Comparison of ENCODE assay signal across 17 cellular contexts in genomic region chr3:18891641-18892040, GRCh38.
DNase-seq lines count a peak whose midpoint lies in the region; ATAC-seq and TF ChIP-seq lines count a peak whose summit lies in the region.
"Had no signal": no experiment of that assay in that cellular context is flagged by ENCODE, and none has a peak within 500 bp of the region (broad histone marks: within the 10 kb centered on the region; RNA-seq: fewer than 3 reads in every experiment).

No MANE protein-coding gene starts in this region.

- ATAC-seq in DND-41 (ENCODE audit: insufficient read depth, low read depth) = peak; percentile 94

- WGBS in thyroid gland, 2 donors = 81 to 88% methylated on average over 6 of the region's 6 CpGs

- H2AFZ ChIP-seq in DND-41 (ENCODE audit: low read depth, low read length) = no peak overlapping the region
- H2AFZ ChIP-seq: parathyroid adenoma had no signal

- H4K20me1 ChIP-seq in DND-41 (ENCODE audit: insufficient read depth, low read length) = no peaks in the 10 kb centered on the region

- H3K4me3 ChIP-seq in DND-41 (ENCODE audit: low read depth in 1 of 2, low read length in 2 of 2) (no peak overlapping the region), thyroid gland (replicated peaks in 1 of 3) (no peak overlapping the region)
- H3K4me3 ChIP-seq: Peyer's patch, stomach had no signal

- peak; percentile 15 for DNase-seq in activated CD4-positive, alpha-beta memory T cell treated with anti-CD3 and anti-CD28 coated beads for 36 hours
- no peak for DNase-seq in activated CD4-positive, alpha-beta memory T cell treated with anti-CD3 and anti-CD28 coated beads, Interleukin-2, amount 10 ng/mL, durations not matched to agents 7 days and 5 days
- DNase-seq in DND-41 (peak; percentile 69), occipital lobe (lab: John Stamatoyannopoulos, UW) (peak; percentile 19), medulla oblongata (ENCODE audit: extremely low spot score) (no peak), thyroid gland (no peak), SIG-M5 treated with dmso at 0.1 percent for 504 hours (lab: John Stamatoyannopoulos, UW; ENCODE audit: unreplicated experiment) (no peak)
- DNase-seq in activated CD4-positive, alpha-beta T cell treated with anti-CD3 and anti-CD28 coated beads, Interleukin-2, amount 50 U/mL, for 1 hour = peak; percentile 1
- DNase-seq: effector CD4-positive, alpha-beta T cell; HCEC 1CT; NCI-H1436; Peyer's patch; SK-N-SH; small intestine; stomach had no signal

- H3K27ac ChIP-seq in DND-41 (ENCODE audit: low read length) (no peak overlapping the region), thyroid gland (no peak overlapping the region)
- H3K27ac ChIP-seq: parathyroid adenoma, Peyer's patch, stomach had no signal

- CTCF ChIA-PET in activated CD4-positive, alpha-beta memory T cell treated with anti-CD3 and anti-CD28 coated beads for 36 hours (lab: Charles Lee) = no interaction called here
- CTCF ChIA-PET in activated CD4-positive, alpha-beta memory T cell treated with anti-CD3 and anti-CD28 coated beads, Interleukin-2, amount 10 ng/mL, durations not matched to agents 7 days and 5 days (lab: Charles Lee) = no interaction called here

- intact Hi-C loops in activated CD4-positive, alpha-beta memory T cell treated with anti-CD3 and anti-CD28 coated beads for 36 hours (cut with micrococcal nuclease) = no loop called here
- intact Hi-C loops in thyroid gland (cut with DNase I) = no loop called here

- peak overlapping the region; percentile 21; the same call in 1 of the 2 replicates for H3K4me2 ChIP-seq in DND-41 (ENCODE audit: insufficient read depth, low read length)
- H3K4me2 ChIP-seq: SK-N-SH had no signal

- peaks cover 14% of the 10 kb centered on the region for H3K4me1 ChIP-seq in DND-41 (ENCODE audit: insufficient read depth, low read length)
- H3K4me1 ChIP-seq in thyroid gland = peaks cover 4% of the 10 kb centered on the region in 2 donors
- H3K4me1 ChIP-seq: parathyroid adenoma, Peyer's patch, stomach had no signal

- no peak overlapping the region for H3K27ac Mint-ChIP-seq in activated CD4-positive, alpha-beta memory T cell treated with anti-CD3 and anti-CD28 coated beads for 36 hours
- H3K27ac Mint-ChIP-seq in activated CD4-positive, alpha-beta memory T cell treated with anti-CD3 and anti-CD28 coated beads, Interleukin-2, amount 10 ng/mL, durations not matched to agents 7 days and 5 days = no peak overlapping the region

- no peak overlapping the region for H3K4me3 Mint-ChIP-seq in activated CD4-positive, alpha-beta memory T cell treated with anti-CD3 and anti-CD28 coated beads for 36 hours
- H3K4me3 Mint-ChIP-seq in activated CD4-positive, alpha-beta memory T cell treated with anti-CD3 and anti-CD28 coated beads, Interleukin-2, amount 10 ng/mL, durations not matched to agents 7 days and 5 days = no peak overlapping the region
- H3K4me3 Mint-ChIP-seq: CD14-positive monocyte had no signal

- no peak for TF ChIP-seq CTCF in DND-41 (IDR thresholded peaks at IDR 0.05; ENCODE audit: borderline replicate concordance, extremely low read depth, low read length, poor library complexity, severe bottlenecking)
- TF ChIP-seq CTCF in thyroid gland (IDR thresholded peaks at IDR 0.05) = no peak

- no peaks in the 10 kb centered on the region for H3K36me3 Mint-ChIP-seq in activated CD4-positive, alpha-beta memory T cell treated with anti-CD3 and anti-CD28 coated beads for 36 hours
- no peaks in the 10 kb centered on the region for H3K36me3 Mint-ChIP-seq in activated CD4-positive, alpha-beta memory T cell treated with anti-CD3 and anti-CD28 coated beads, Interleukin-2, amount 10 ng/mL, durations not matched to agents 7 days and 5 days (ENCODE audit: low read depth)
- H3K36me3 Mint-ChIP-seq: CD14-positive monocyte had no signal

- H3K79me2 ChIP-seq in DND-41 (ENCODE audit: insufficient read depth, low read length) = no peaks in the 10 kb centered on the region
- H3K79me2 ChIP-seq: parathyroid adenoma had no signal

- H3K27me3 ChIP-seq in DND-41 (ENCODE audit: insufficient read depth, low read length, poor library complexity) (peaks cover 30% of the 10 kb centered on the region), thyroid gland (no peaks in the 10 kb centered on the region)
- H3K27me3 ChIP-seq: Peyer's patch, stomach had no signal

- no peak overlapping the region for H3K9ac ChIP-seq in DND-41 (ENCODE audit: low read depth, low read length)
- H3K9ac ChIP-seq: parathyroid adenoma, SK-N-SH had no signal

- peaks cover 30% of the 10 kb centered on the region for H3K27me3 Mint-ChIP-seq in activated CD4-positive, alpha-beta memory T cell treated with anti-CD3 and anti-CD28 coated beads for 36 hours
- H3K27me3 Mint-ChIP-seq in activated CD4-positive, alpha-beta memory T cell treated with anti-CD3 and anti-CD28 coated beads, Interleukin-2, amount 10 ng/mL, durations not matched to agents 7 days and 5 days = peaks cover 27% of the 10 kb centered on the region

- POLR2A ChIA-PET in activated CD4-positive, alpha-beta memory T cell treated with anti-CD3 and anti-CD28 coated beads for 36 hours (lab: Charles Lee) = no interaction called here
- POLR2A ChIA-PET in activated CD4-positive, alpha-beta memory T cell treated with anti-CD3 and anti-CD28 coated beads, Interleukin-2, amount 10 ng/mL, durations not matched to agents 7 days and 5 days (lab: Charles Lee) = no interaction called here

- no peaks in the 10 kb centered on the region for H3K36me3 ChIP-seq in DND-41 (ENCODE audit: insufficient read depth, low read length)
- no peaks in the 10 kb centered on the region for H3K36me3 ChIP-seq in thyroid gland
- H3K36me3 ChIP-seq: Peyer's patch, stomach had no signal

- no peaks in the 10 kb centered on the region for H3K4me1 Mint-ChIP-seq in activated CD4-positive, alpha-beta memory T cell treated with anti-CD3 and anti-CD28 coated beads for 36 hours (ENCODE audit: low read depth)
- H3K4me1 Mint-ChIP-seq in activated CD4-positive, alpha-beta memory T cell treated with anti-CD3 and anti-CD28 coated beads, Interleukin-2, amount 10 ng/mL, durations not matched to agents 7 days and 5 days = peaks cover 4% of the 10 kb centered on the region
- H3K4me1 Mint-ChIP-seq: CD14-positive monocyte had no signal

- H3K9me3 Mint-ChIP-seq in activated CD4-positive, alpha-beta memory T cell treated with anti-CD3 and anti-CD28 coated beads for 36 hours = no peaks in the 10 kb centered on the region
- H3K9me3 Mint-ChIP-seq in activated CD4-positive, alpha-beta memory T cell treated with anti-CD3 and anti-CD28 coated beads, Interleukin-2, amount 10 ng/mL, durations not matched to agents 7 days and 5 days = no peaks in the 10 kb centered on the region

- H3K9me3 ChIP-seq in DND-41 (ENCODE audit: insufficient read depth, low read length, severe bottlenecking) = no peaks in the 10 kb centered on the region
- no peaks in the 10 kb centered on the region for H3K9me3 ChIP-seq in thyroid gland
- H3K9me3 ChIP-seq: Peyer's patch, SK-N-SH, stomach had no signal

- no peak for TF ChIP-seq POLR2A in thyroid gland (IDR thresholded peaks at IDR 0.05)

Comparison
In these comparisons a context has a peak if more than half of its experiments do, and no peak if none do; other contexts are left out.
1. DNase-seq: peak in activated CD4-positive, alpha-beta memory T cell treated with anti-CD3 and anti-CD28 coated beads for 36 hours (single experiment), DND-41 (single experiment), activated CD4-positive, alpha-beta T cell treated with anti-CD3 and anti-CD28 coated beads, Interleukin-2, amount 50 U/mL, for 1 hour (single experiment) and occipital lobe (single experiment); none in activated CD4-positive, alpha-beta memory T cell treated with anti-CD3 and anti-CD28 coated beads, Interleukin-2, amount 10 ng/mL, durations not matched to agents 7 days and 5 days (single experiment), medulla oblongata (single experiment), thyroid gland (0 of 2) and SIG-M5 treated with dmso at 0.1 percent for 504 hours (single experiment).